In the genomic region with DNA sequence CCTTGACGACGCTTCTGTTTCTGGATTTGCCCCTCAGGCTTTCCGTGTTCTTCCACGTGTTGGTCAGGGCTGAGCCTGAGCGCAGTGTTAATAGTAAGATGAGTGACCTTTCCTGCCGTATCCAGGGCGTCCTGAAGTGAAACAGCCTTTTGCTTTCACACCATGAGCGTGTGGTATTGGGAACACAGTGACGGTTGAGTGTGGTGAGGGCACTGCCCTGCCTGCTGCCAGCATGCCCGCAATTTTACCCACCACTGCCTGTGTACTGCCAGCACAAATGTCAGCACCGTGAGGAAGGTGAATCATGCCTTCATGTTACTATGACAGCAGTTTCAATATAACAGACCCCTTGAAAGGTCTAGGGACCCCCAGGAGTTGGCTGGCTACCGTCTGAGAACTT, we compare ENCODE assay signal across 31 cellular contexts.
"Had no signal": no experiment of that assay in that cellular context is flagged by ENCODE, and none has a peak within 500 bp of the region (broad histone marks: within the 10 kb centered on the region; RNA-seq: fewer than 3 reads in every experiment).

No MANE protein-coding gene starts in this region.

- H3K4me3 Mint-ChIP-seq: activated CD4-positive, alpha-beta T cell treated with anti-CD3 and anti-CD28 coated beads for 36 hours; activated CD4-positive, alpha-beta T cell treated with anti-CD3 and anti-CD28 coated beads, Interleukin-2, amount 10 ng/mL, durations not matched to agents 7 days and 5 days; activated CD8-positive, alpha-beta T cell treated with anti-CD3 and anti-CD28 coated beads for 36 hours; activated naive CD4-positive, alpha-beta T cell treated with anti-CD3 and anti-CD28 coated beads for 36 hours; activated naive CD4-positive, alpha-beta T cell treated with anti-CD3 and anti-CD28 coated beads, Interleukin-2, amount 50 U/mL, for 24 hours; activated T-cell treated with anti-CD3 and anti-CD28 coated beads, Interleukin-2, amount 50 U/mL, for 4 hours; dendritic cell treated with granulocyte-macrophage colony-stimulating factor and Interleukin-4, amounts not matched to agents 40 ng/mL and 50 ng/mL, for 4 days; endodermal cell; T-cell; T-helper 1 cell treated with Interleukin-12 subunit alpha and Interleukin-12 subunit beta and Interleukin-4 antibody, amounts not matched to agents 30 μg/mL and 1 μg/mL, for 36 hours; T-helper 2 cell treated with Interferon-gamma antibody and Interleukin-4, amounts not matched to agents 5 μg/mL and 100 μg/mL, for 36 hours had no signal

- H3K4me3 ChIP-seq: cardiac muscle cell, coronary artery, dorsolateral prefrontal cortex had no signal

- H3K36me3 ChIP-seq: cardiac muscle cell had no signal

- H3K27me3 ChIP-seq: cardiac muscle cell, dorsolateral prefrontal cortex had no signal

- H3K9me3 Mint-ChIP-seq: activated CD4-positive, alpha-beta T cell treated with anti-CD3 and anti-CD28 coated beads, Interleukin-2, amount 10 ng/mL, durations not matched to agents 7 days and 5 days; activated CD8-positive, alpha-beta T cell treated with anti-CD3 and anti-CD28 coated beads for 36 hours; activated naive CD4-positive, alpha-beta T cell treated with anti-CD3 and anti-CD28 coated beads for 36 hours; activated naive CD4-positive, alpha-beta T cell treated with anti-CD3 and anti-CD28 coated beads, Interleukin-2, amount 50 U/mL, for 24 hours; activated T-cell treated with anti-CD3 and anti-CD28 coated beads, Interleukin-2, amount 50 U/mL, for 4 hours; activated T-helper 2 cell treated with anti-CD3 and anti-CD28 coated beads, Interferon-gamma antibody, Interleukin-2, Interleukin-4, amounts not matched to agents 10 μg/mL and 5 μg/mL and 100 μg/mL, durations not matched to agents 14 hours and 24 hours and 36 hours; endodermal cell; T-cell; T-helper 1 cell treated with Interleukin-12 subunit alpha and Interleukin-12 subunit beta and Interleukin-4 antibody, amounts not matched to agents 30 μg/mL and 1 μg/mL, for 36 hours; T-helper 2 cell treated with Interferon-gamma antibody and Interleukin-4, amounts not matched to agents 5 μg/mL and 100 μg/mL, for 36 hours had no signal

- H3K27ac Mint-ChIP-seq: activated CD4-positive, alpha-beta T cell treated with anti-CD3 and anti-CD28 coated beads for 36 hours; activated CD4-positive, alpha-beta T cell treated with anti-CD3 and anti-CD28 coated beads, Interleukin-2, amount 10 ng/mL, durations not matched to agents 7 days and 5 days; activated CD8-positive, alpha-beta T cell treated with anti-CD3 and anti-CD28 coated beads for 36 hours; activated naive CD4-positive, alpha-beta T cell treated with anti-CD3 and anti-CD28 coated beads for 36 hours; activated naive CD4-positive, alpha-beta T cell treated with anti-CD3 and anti-CD28 coated beads, Interleukin-2, amount 50 U/mL, for 24 hours; activated T-helper 2 cell treated with anti-CD3 and anti-CD28 coated beads, Interferon-gamma antibody, Interleukin-2, Interleukin-4, amounts not matched to agents 10 μg/mL and 5 μg/mL and 100 μg/mL, durations not matched to agents 14 hours and 24 hours and 36 hours; dendritic cell treated with granulocyte-macrophage colony-stimulating factor and Interleukin-4, amounts not matched to agents 40 ng/mL and 50 ng/mL, for 4 days; endodermal cell; T-cell; T-helper 1 cell treated with Interleukin-12 subunit alpha and Interleukin-12 subunit beta and Interleukin-4 antibody, amounts not matched to agents 30 μg/mL and 1 μg/mL, for 36 hours; T-helper 2 cell treated with Interferon-gamma antibody and Interleukin-4, amounts not matched to agents 5 μg/mL and 100 μg/mL, for 36 hours had no signal

- DNase-seq: activated CD4-positive, alpha-beta T cell treated with anti-CD3 and anti-CD28 coated beads for 36 hours; activated CD4-positive, alpha-beta T cell treated with anti-CD3 and anti-CD28 coated beads, Interleukin-2, amount 10 ng/mL, durations not matched to agents 7 days and 5 days; activated CD4-positive, alpha-beta T cell treated with anti-CD3 and anti-CD28 coated beads, Interleukin-2, amount 50 U/mL, for 48 hours; activated CD4-positive, CD25-positive, alpha-beta regulatory T cell; activated CD4-positive, CD25-positive, alpha-beta regulatory T cell treated with anti-CD3 and anti-CD28 coated beads, Interleukin-2, amount 50 U/mL, for 72 hours; activated CD8-positive, alpha-beta memory T cell treated with anti-CD3 and anti-CD28 coated beads for 24 hours; activated CD8-positive, alpha-beta T cell treated with anti-CD3 and anti-CD28 coated beads for 36 hours; activated effector memory CD4-positive, alpha-beta T cell treated with anti-CD3 and anti-CD28 coated beads, Interleukin-2, amount 50 U/mL, for 16 hours; activated naive CD4-positive, alpha-beta T cell treated with anti-CD3 and anti-CD28 coated beads for 36 hours; activated T-cell treated with anti-CD3 and anti-CD28 coated beads, Interleukin-2, amount 50 U/mL, for 4 hours; amniotic stem cell; anterior cingulate cortex; central memory CD4-positive, alpha-beta T cell; cerebellar nuclear complex; dorsolateral prefrontal cortex; effector memory CD4-positive, alpha-beta T cell; endodermal cell; foreskin fibroblast; head of caudate nucleus; SW 1271; T-cell; T1000 had no signal

- H3K4me1 Mint-ChIP-seq: activated CD4-positive, alpha-beta T cell treated with anti-CD3 and anti-CD28 coated beads for 36 hours; activated CD4-positive, alpha-beta T cell treated with anti-CD3 and anti-CD28 coated beads, Interleukin-2, amount 10 ng/mL, durations not matched to agents 7 days and 5 days; endodermal cell had no signal

- H3K27ac ChIP-seq: cardiac muscle cell, coronary artery, dorsolateral prefrontal cortex had no signal

- H3K27me3 Mint-ChIP-seq: activated CD4-positive, alpha-beta T cell treated with anti-CD3 and anti-CD28 coated beads for 36 hours; activated CD4-positive, alpha-beta T cell treated with anti-CD3 and anti-CD28 coated beads, Interleukin-2, amount 10 ng/mL, durations not matched to agents 7 days and 5 days; activated CD8-positive, alpha-beta T cell treated with anti-CD3 and anti-CD28 coated beads for 36 hours; activated naive CD4-positive, alpha-beta T cell treated with anti-CD3 and anti-CD28 coated beads, Interleukin-2, amount 50 U/mL, for 24 hours; dendritic cell treated with granulocyte-macrophage colony-stimulating factor and Interleukin-4, amounts not matched to agents 40 ng/mL and 50 ng/mL, for 4 days; T-cell had no signal

- FAIRE-seq: astrocyte, frontal cortex had no signal
